In genomic region chr16:87541004-87541881, GRCh38 we compare ENCODE assay signal across 9 cellular contexts. TPM values are rescaled to one million over a fixed set of nuclear protein-coding genes. Genes with fewer than 3 reads are reported as not detected.
DNase-seq lines count a peak whose midpoint lies in the region; ATAC-seq and TF ChIP-seq lines count a peak whose summit lies in the region.
"Had no signal": no experiment of that assay in that cellular context is flagged by ENCODE, and none has a peak within 500 bp of the region (broad histone marks: within the 10 kb centered on the region; RNA-seq: fewer than 3 reads in every experiment).

No MANE protein-coding gene starts in this region.

- peak; percentile 88 for DNase-seq in GM23248
- peak; percentile 41 for DNase-seq in amniotic epithelial cell (ENCODE audit: low read depth)
- DNase-seq in heart right ventricle, result peak; percentile 58 to 61
- no peak for DNase-seq in sciatic nerve (ENCODE audit: low spot score)
- no peak for DNase-seq in stimulated activated naive CD4-positive, alpha-beta T cell (lab: John Stamatoyannopoulos, UW)
- no peak for DNase-seq in immature natural killer cell

- TF ChIP-seq CTCF in heart right ventricle (IDR thresholded peaks at IDR 0.05), result no peak

- no peak overlapping the region for H3K27ac Mint-ChIP-seq in immature natural killer cell

- H3K4me3 ChIP-seq in GM23248 (peak overlapping the region; percentile 60), heart right ventricle (peak overlapping the region in 7 of 10 donors; percentile 11 to 43 (median 31))
- H3K4me3 ChIP-seq: adrenal gland had no signal

- H3K4me1 ChIP-seq in GM23248 (ENCODE audit: insufficient read depth), result peaks cover 26% of the 10 kb centered on the region
- peaks cover 0 to 34% (median 16%) of the 10 kb centered on the region in 9 donors for H3K4me1 ChIP-seq in heart right ventricle
- H3K4me1 ChIP-seq: adrenal gland had no signal

- WGBS in GM23248 (ENCODE audit: low coverage in 1 of 2, low lambda C conversion rate in 2 of 2, missing lambda C conversion rate in 2 of 2), 2 experiments, result 41 to 47% methylated on average over 37 to 38 of the region's 38 CpGs
- WGBS in heart right ventricle, 2 donors, result 37 to 47% methylated on average over 38 of the region's 38 CpGs

- no peaks in the 10 kb centered on the region for H3K9me2 ChIP-seq in GM23248 (ENCODE audit: insufficient read depth)

- peak; percentile 48 to 78 (median 70) for ATAC-seq in heart right ventricle
- peak; percentile 40 for ATAC-seq in sciatic nerve
- no peak for ATAC-seq in HG03520 (IDR thresholded peaks at IDR 0.05; ENCODE audit: unreplicated experiment)
- ATAC-seq in HG02798 (IDR thresholded peaks at IDR 0.05; ENCODE audit: poor library complexity, unreplicated experiment), result no peak

- in situ Hi-C loops in GM23248 (cut with MboI), result loop anchor here (10.0 kb wide), 1 partner anchor 116 kb away; no protein-coding TSS in a partner anchor

- H3K4me2 ChIP-seq in GM23248 (ENCODE audit: unreplicated experiment), result peak overlapping the region; percentile 56

- H3K36me3 Mint-ChIP-seq in immature natural killer cell, result peaks cover 0 to 3% (median 0%) of the 10 kb centered on the region in 3 donors

- no peaks in the 10 kb centered on the region for H3K79me2 ChIP-seq in GM23248 (ENCODE audit: insufficient read depth)

- H3F3A ChIP-seq in GM23248 (ENCODE audit: insufficient read depth), result peaks cover 22% of the 10 kb centered on the region

- H4K20me1 ChIP-seq in GM23248 (ENCODE audit: insufficient read depth), result no peaks in the 10 kb centered on the region

- intact Hi-C loops in heart right ventricle (cut with DNase I) (loop anchor here in 4 of 10 donors (2.0 to 10.0 kb wide), 3 partner anchors 126 to 224 kb away; partner anchors contain the start of genes C16orf95 (in 1 of the 4) and MAP1LC3B (in 1 of the 4)), sciatic nerve (cut with DNase I) (no loop called here)

- H3K4me1 Mint-ChIP-seq in immature natural killer cell, result peaks cover 8 to 20% of the 10 kb centered on the region in 2 donors

- H3K27me3 ChIP-seq in GM23248 (replicated peaks; ENCODE audit: insufficient read depth) (no peaks in the 10 kb centered on the region), heart right ventricle (peaks cover 0 to 36% (median 17%) of the 10 kb centered on the region in 7 donors)
- H3K27me3 ChIP-seq: adrenal gland had no signal

- peak overlapping the region; percentile 82 for H3K9ac ChIP-seq in GM23248

- peak overlapping the region; percentile 60 for H2AFZ ChIP-seq in GM23248

- H3K9me3 Mint-ChIP-seq in immature natural killer cell, result peaks cover 0 to 2% (median 0%) of the 10 kb centered on the region in 6 donors

- H3K27ac ChIP-seq in GM23248 (peak overlapping the region; percentile 88), heart right ventricle (peak overlapping the region in 9 of 10 donors; percentile 41 to 77 (median 66))

- H3K9me3 ChIP-seq in GM23248 (ENCODE audit: low read depth) (no peaks in the 10 kb centered on the region), heart right ventricle (peaks cover 0 to 8% (median 0%) of the 10 kb centered on the region in 11 donors)
- H3K9me3 ChIP-seq: adrenal gland had no signal

- peaks cover 1 to 6% (median 4%) of the 10 kb centered on the region in 3 donors for H3K27me3 Mint-ChIP-seq in immature natural killer cell (ENCODE audit: low read depth in 3 of 3)

- H3K36me3 ChIP-seq in GM23248 (ENCODE audit: low read depth) (no peaks in the 10 kb centered on the region), heart right ventricle (no peaks in the 10 kb centered on the region)
- H3K36me3 ChIP-seq: adrenal gland had no signal

- no peak overlapping the region for H3K4me3 Mint-ChIP-seq in immature natural killer cell

RNA-seq across cellular contexts. Expression of gene ZCCHC14, which starts 48.4 kb away (rescaled TPM):
- 5.4 and 6.3 TPM in 2 replicates for total RNA-seq in GM23248 (2014; rRNA removed; shearing (Covaris generic))
- polyA plus RNA-seq in GM23248 (2016; fragmentation: Nextera tagmentation; extraction: Ambion mirVana) (2.7 and 3.1 TPM in 2 replicates), heart right ventricle (1 to 10 TPM; 4.5 to 8.9 TPM), immature natural killer cell (under 1 TPM in 2 of 3 donors, not detected in 1; 0.17 to 0.48 TPM)
- total RNA-seq in heart right ventricle (10 to 100 TPM; 10.6 to 19.3 (median 16.1) TPM), sciatic nerve (28.4 TPM)

Comparison
In these comparisons a context has a peak if more than half of its experiments do, and no peak if none do; other contexts are left out.
1. DNase-seq: peak in GM23248 (single experiment), amniotic epithelial cell (single experiment) and heart right ventricle (2 of 2); none in sciatic nerve (single experiment), stimulated activated naive CD4-positive, alpha-beta T cell (0 of 6) and immature natural killer cell (0 of 3).
2. ATAC-seq: peak in heart right ventricle (8 of 8) and sciatic nerve (single experiment); none in HG03520 (single experiment) and HG02798 (single experiment).